ENCODE assay signal across 8 cellular contexts in genomic region chr1:93878889-93879586, GRCh38. TPM values are rescaled to one million over a fixed set of nuclear protein-coding genes. Genes with fewer than 3 reads are reported as not detected.
DNase-seq lines count a peak whose midpoint lies in the region; ATAC-seq and TF ChIP-seq lines count a peak whose summit lies in the region.

A gene with protein sequence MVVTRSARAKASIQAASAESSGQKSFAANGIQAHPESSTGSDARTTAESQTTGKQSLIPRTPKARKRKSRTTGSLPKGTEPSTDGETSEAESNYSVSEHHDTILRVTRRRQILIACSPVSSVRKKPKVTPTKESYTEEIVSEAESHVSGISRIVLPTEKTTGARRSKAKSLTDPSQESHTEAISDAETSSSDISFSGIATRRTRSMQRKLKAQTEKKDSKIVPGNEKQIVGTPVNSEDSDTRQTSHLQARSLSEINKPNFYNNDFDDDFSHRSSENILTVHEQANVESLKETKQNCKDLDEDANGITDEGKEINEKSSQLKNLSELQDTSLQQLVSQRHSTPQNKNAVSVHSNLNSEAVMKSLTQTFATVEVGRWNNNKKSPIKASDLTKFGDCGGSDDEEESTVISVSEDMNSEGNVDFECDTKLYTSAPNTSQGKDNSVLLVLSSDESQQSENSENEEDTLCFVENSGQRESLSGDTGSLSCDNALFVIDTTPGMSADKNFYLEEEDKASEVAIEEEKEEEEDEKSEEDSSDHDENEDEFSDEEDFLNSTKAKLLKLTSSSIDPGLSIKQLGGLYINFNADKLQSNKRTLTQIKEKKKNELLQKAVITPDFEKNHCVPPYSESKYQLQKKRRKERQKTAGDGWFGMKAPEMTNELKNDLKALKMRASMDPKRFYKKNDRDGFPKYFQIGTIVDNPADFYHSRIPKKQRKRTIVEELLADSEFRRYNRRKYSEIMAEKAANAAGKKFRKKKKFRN (minus strand): TSS chr1:93879206. CDS start chr1:93879148, 58 bp downstream.

- H3K4me1 Mint-ChIP-seq in activated naive CD8-positive, alpha-beta T cell (ENCODE audit: low read depth) = peaks cover 47% of the 10 kb centered on the region

- H3K36me3 ChIP-seq in osteoblast (ENCODE audit: insufficient read depth, low read length) (peaks cover 42% of the 10 kb centered on the region), thoracic aorta (peaks cover 14% of the 10 kb centered on the region)

- H2AFZ ChIP-seq in osteoblast (ENCODE audit: low read length) = peak within 1 kb of the TSS; percentile 94

- ATAC-seq in HG02588 (IDR thresholded peaks at IDR 0.05; ENCODE audit: unreplicated experiment) = peak; percentile 95
- peak; percentile 89 for ATAC-seq in thoracic aorta (ENCODE audit: insufficient number of reproducible peaks, low FRiP score, low read depth)

- peak within 1 kb of the TSS; percentile 97 for H3K4me3 Mint-ChIP-seq in activated naive CD8-positive, alpha-beta T cell

- H3K36me3 Mint-ChIP-seq in activated naive CD8-positive, alpha-beta T cell = peaks cover 10% of the 10 kb centered on the region

- H3K4me2 ChIP-seq in osteoblast (ENCODE audit: insufficient read depth, low read length) = peak within 1 kb of the TSS; percentile 95

- H3K27me3 ChIP-seq in osteoblast (ENCODE audit: insufficient read depth, low read length) (no peaks in the 10 kb centered on the region), thoracic aorta (replicated peaks; ENCODE audit: insufficient read depth) (no peaks in the 10 kb centered on the region)

- H3K27me3 Mint-ChIP-seq in activated naive CD8-positive, alpha-beta T cell = no peaks in the 10 kb centered on the region

- H4K20me1 ChIP-seq in osteoblast (ENCODE audit: insufficient read depth, low read length) = peaks cover 5% of the 10 kb centered on the region

- peaks cover 40% of the 10 kb centered on the region for H3K79me2 ChIP-seq in osteoblast (ENCODE audit: insufficient read depth, low read length)

- TF ChIP-seq CTCF in osteoblast (IDR thresholded peaks at IDR 0.05; ENCODE audit: extremely low read depth, low read depth, low read length) = no peak
- no peak for TF ChIP-seq CTCF in thoracic aorta (IDR thresholded peaks at IDR 0.05)

- H3K9me3 ChIP-seq in osteoblast (ENCODE audit: low read depth, low read length) (no peaks in the 10 kb centered on the region), thoracic aorta (no peaks in the 10 kb centered on the region)

- H3K27ac Mint-ChIP-seq in activated naive CD8-positive, alpha-beta T cell = peak within 1 kb of the TSS; percentile 99

- DNase-seq in NCI-H1092 (lab: John Stamatoyannopoulos, UW) = peak; percentile 94
- peak; percentile 76 for DNase-seq in SKM-1 treated with dmso at 0.1 percent for 144 hours (lab: John Stamatoyannopoulos, UW; ENCODE audit: unreplicated experiment)
- peak; percentile 88 for DNase-seq in glomerular visceral epithelial cell (ENCODE audit: extremely low spot score)
- DNase-seq in osteoblast (ENCODE audit: insufficient read length, low spot score, missing footprints) = peak; percentile 93
- DNase-seq in thoracic aorta (ENCODE audit: low spot score) = peak; percentile 76

- H3K4me3 ChIP-seq in GM08714 (ENCODE audit: low read length) (peak within 1 kb of the TSS; percentile 91), osteoblast (ENCODE audit: insufficient read depth, low read length) (peak within 1 kb of the TSS; percentile 95), thoracic aorta (peak within 1 kb of the TSS; percentile 88)

- H3K27ac ChIP-seq in osteoblast (ENCODE audit: low read depth, low read length) (peak within 1 kb of the TSS; percentile 95), thoracic aorta (peak within 1 kb of the TSS; percentile 94 to 95)

- no peaks in the 10 kb centered on the region for H3K9me3 Mint-ChIP-seq in activated naive CD8-positive, alpha-beta T cell (ENCODE audit: low read depth)

- peaks cover 11% of the 10 kb centered on the region for H3K4me1 ChIP-seq in osteoblast (ENCODE audit: insufficient read depth, low read length)
- peaks cover 19 to 28% of the 10 kb centered on the region in 2 donors for H3K4me1 ChIP-seq in thoracic aorta (ENCODE audit: control insufficient read depth in 1 of 2, low read depth in 2 of 2)

RNA-seq across cellular contexts. Expression of the gene that starts here (rescaled TPM):
- total RNA-seq in osteoblast (23.5 and 25.3 TPM in 2 replicates), thoracic aorta (10 to 100 TPM; 24.2 to 41.5 TPM)

Comparison
In these comparisons a context has a peak if more than half of its experiments do, and no peak if none do; other contexts are left out.
1. Peak in every context shown above with its lines: DNase-seq, ATAC-seq, H3K4me3 ChIP-seq and H3K27ac ChIP-seq.